8 cellular contexts compared by ENCODE assay signal in genomic region chr6:138654715-138655634, GRCh38.
DNase-seq lines count a peak whose midpoint lies in the region; ATAC-seq and TF ChIP-seq lines count a peak whose summit lies in the region.

No MANE protein-coding gene starts in this region.

- H3K27ac ChIP-seq in transverse colon = no peak overlapping the region
- no peak overlapping the region for H3K27ac ChIP-seq in WERI-Rb-1

- H3K4me3 ChIP-seq in HAP-1 (no peak overlapping the region), NB4 (ENCODE audit: low read depth, low read length) (no peak overlapping the region), transverse colon (no peak overlapping the region), WERI-Rb-1 (ENCODE audit: low read depth, low read length) (no peak overlapping the region)

- intact Hi-C loops in transverse colon (cut with DNase I; ENCODE audit: low total_unique reads) = no loop called here

- H3K4me1 ChIP-seq in HAP-1 (peaks cover 36% of the 10 kb centered on the region), transverse colon (peaks cover 0 to 6% (median 0%) of the 10 kb centered on the region in 4 donors)

- no peak for TF ChIP-seq EP300 in transverse colon (IDR thresholded peaks at IDR 0.05; ENCODE audit: low read depth)

- H3K9me3 ChIP-seq in HAP-1 (no peaks in the 10 kb centered on the region), transverse colon (no peaks in the 10 kb centered on the region), WERI-Rb-1 (ENCODE audit: severe bottlenecking) (no peaks in the 10 kb centered on the region)

- WGBS in transverse colon (ENCODE audit: low coverage in 1 of 2), 2 donors = 72 to 75% methylated on average over 6 of the region's 6 CpGs

- in situ Hi-C loops in HAP-1 (cut with MboI; ENCODE audit: low sequenced_read_pairs) (no loop called here), transverse colon (cut with MboI; ENCODE audit: low pct_ligation_motif_present in 1 of 4, low pct_unique_long_range_greater_than_20kb in 1 of 4, low sequenced_read_pairs in 3 of 4) (no loop called here)

- TF ChIP-seq CTCF in NB4 (IDR thresholded peaks at IDR 0.05; ENCODE audit: low read depth, low read length) = no peak
- no peak for TF ChIP-seq CTCF in transverse colon (IDR thresholded peaks at IDR 0.05)
- no peak for TF ChIP-seq CTCF in WERI-Rb-1 (IDR thresholded peaks at IDR 0.05; ENCODE audit: low read depth, low read length)

- peak; percentile 100 for ATAC-seq in GM18505 (IDR thresholded peaks at IDR 0.05; ENCODE audit: unreplicated experiment)

- H3K27me3 ChIP-seq in HAP-1 (ENCODE audit: low read depth) (no peaks in the 10 kb centered on the region), transverse colon (no peaks in the 10 kb centered on the region), WERI-Rb-1 (ENCODE audit: insufficient read depth, low read depth, severe bottlenecking) (no peaks in the 10 kb centered on the region)

- TF ChIP-seq POLR2A in GM18505 (IDR thresholded peaks at IDR 0.05; ENCODE audit: borderline replicate concordance, extremely low read depth, insufficient read depth, insufficient read length) (no peak), NB4 (IDR thresholded peaks at IDR 0.05; ENCODE audit: extremely low read depth, insufficient read length) (no peak), transverse colon (IDR thresholded peaks at IDR 0.05) (no peak)

- H3K36me3 ChIP-seq in HAP-1 (replicated peaks) = no peaks in the 10 kb centered on the region
- H3K36me3 ChIP-seq in transverse colon = no peaks in the 10 kb centered on the region
- no peaks in the 10 kb centered on the region for H3K36me3 ChIP-seq in WERI-Rb-1

- peak; percentile 22 to 59 for DNase-seq in HAP-1 (ENCODE audit: low spot score in 2 of 2)
- peak; percentile 41 for DNase-seq in NB4 (ENCODE audit: low read depth)
- DNase-seq in fibroblast of gingiva (ENCODE audit: low read depth) = peak; percentile 36
- DNase-seq in NCI-H526 treated with DMSO at 0.1 percent for 48 hours (lab: John Stamatoyannopoulos, UW) = no peak
- DNase-seq in transverse colon = no peak
- no peak for DNase-seq in WERI-Rb-1
- DNase-seq in NCI-H446 (lab: John Stamatoyannopoulos, UW) = no peak

Comparison
In these comparisons a context has a peak if more than half of its experiments do, and no peak if none do; other contexts are left out.
1. DNase-seq: peak in HAP-1 (2 of 2), NB4 (single experiment) and fibroblast of gingiva (single experiment); none in NCI-H526 treated with DMSO at 0.1 percent for 48 hours (single experiment), transverse colon (single experiment), WERI-Rb-1 (single experiment) and NCI-H446 (0 of 2).